1 cellular context compared by ENCODE assay signal in genomic region chr13:92265408-92265807, GRCh38.
TF ChIP-seq lines count a peak whose summit lies in the region.

No MANE protein-coding gene starts in this region.

TF ChIP-seq in GM23338, 12 proteins besides CTCF, POLR2A, EP300 and RAD21 (continued from another document):
- TF ChIP-seq ETS1 (IDR thresholded peaks at IDR 0.05) (no peak), ZNF331 (CRISPR knock-in tag; IDR thresholded peaks at IDR 0.05; ENCODE audit: low read depth) (no peak), JUNB (IDR thresholded peaks at IDR 0.05; ENCODE audit: unreplicated experiment) (no peak)
